In the genomic region with DNA sequence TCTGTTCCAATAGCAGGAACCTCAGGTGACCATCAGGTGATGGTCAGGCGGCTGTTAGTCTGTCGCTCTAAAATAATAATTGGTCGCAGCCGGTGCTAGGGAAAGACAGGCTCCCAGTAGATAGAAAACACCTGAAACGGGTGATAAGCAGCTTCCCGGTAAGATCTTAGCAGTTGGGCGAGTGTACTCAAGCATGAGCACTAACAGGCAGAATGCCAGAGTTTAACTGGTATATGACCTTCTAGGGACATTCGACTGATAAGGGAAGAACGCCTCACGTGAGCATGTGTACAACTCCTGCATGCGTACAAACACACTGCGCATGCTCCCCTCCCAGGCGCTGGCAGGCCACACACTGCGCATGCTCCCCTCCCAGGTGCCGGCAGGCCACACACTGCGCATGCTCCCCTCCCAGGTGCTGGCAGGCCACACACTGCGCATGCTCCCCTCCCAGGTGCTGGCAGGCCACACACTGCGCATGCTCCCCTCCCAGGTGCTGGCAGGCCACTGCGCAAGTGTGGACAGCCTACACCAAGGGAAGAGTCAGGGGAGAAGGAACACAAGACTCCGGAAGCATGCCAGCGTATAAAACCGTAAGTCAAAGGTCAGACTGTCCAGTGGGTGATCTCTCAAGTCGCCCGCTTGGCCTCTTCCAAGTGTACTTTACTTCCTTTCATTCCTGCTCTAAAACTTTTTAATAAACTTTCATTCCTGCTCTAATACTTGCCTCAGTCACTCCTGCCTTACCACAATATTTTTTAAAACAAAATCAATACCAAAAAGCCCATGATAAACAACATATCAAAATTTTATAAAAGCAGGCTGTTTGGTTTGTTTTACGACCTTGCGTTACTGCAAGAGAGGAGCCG, we compare ENCODE assay signal across 1 cellular context.
TF ChIP-seq lines count a peak whose summit lies in the region.

No MANE protein-coding gene starts in this region.

TF ChIP-seq in HepG2, 621 proteins besides CTCF, POLR2A, EP300 and RAD21 (continued from another document and continues in another):
- TF ChIP-seq CREB1 (IDR thresholded peaks at IDR 0.05) = no peak
- TF ChIP-seq CREB1 (CRISPR knock-in tag; IDR thresholded peaks at IDR 0.05) = no peak
- no peak for TF ChIP-seq ZFP36L2 (CRISPR knock-in tag; IDR thresholded peaks at IDR 0.05)
- TF ChIP-seq ETV5 (CRISPR knock-in tag; IDR thresholded peaks at IDR 0.05; ENCODE audit: borderline replicate concordance) = peak; percentile 81
- 0 out of 2 replicates have a peak, but pooled peaks have one; percentile 66 for TF ChIP-seq ZNF569 (CRISPR knock-in tag; IDR thresholded peaks at IDR 0.05; ENCODE audit: borderline replicate concordance)
- peak; percentile 49 for TF ChIP-seq POGZ (CRISPR knock-in tag; IDR thresholded peaks at IDR 0.05)
- no peak for TF ChIP-seq TOPORS (CRISPR knock-in tag; IDR thresholded peaks at IDR 0.05)
- TF ChIP-seq SIN3B (IDR thresholded peaks at IDR 0.05; ENCODE audit: low read length) = no peak
- no peak for TF ChIP-seq MIER2 (CRISPR knock-in tag; IDR thresholded peaks at IDR 0.05)
- TF ChIP-seq, protein P1, sequence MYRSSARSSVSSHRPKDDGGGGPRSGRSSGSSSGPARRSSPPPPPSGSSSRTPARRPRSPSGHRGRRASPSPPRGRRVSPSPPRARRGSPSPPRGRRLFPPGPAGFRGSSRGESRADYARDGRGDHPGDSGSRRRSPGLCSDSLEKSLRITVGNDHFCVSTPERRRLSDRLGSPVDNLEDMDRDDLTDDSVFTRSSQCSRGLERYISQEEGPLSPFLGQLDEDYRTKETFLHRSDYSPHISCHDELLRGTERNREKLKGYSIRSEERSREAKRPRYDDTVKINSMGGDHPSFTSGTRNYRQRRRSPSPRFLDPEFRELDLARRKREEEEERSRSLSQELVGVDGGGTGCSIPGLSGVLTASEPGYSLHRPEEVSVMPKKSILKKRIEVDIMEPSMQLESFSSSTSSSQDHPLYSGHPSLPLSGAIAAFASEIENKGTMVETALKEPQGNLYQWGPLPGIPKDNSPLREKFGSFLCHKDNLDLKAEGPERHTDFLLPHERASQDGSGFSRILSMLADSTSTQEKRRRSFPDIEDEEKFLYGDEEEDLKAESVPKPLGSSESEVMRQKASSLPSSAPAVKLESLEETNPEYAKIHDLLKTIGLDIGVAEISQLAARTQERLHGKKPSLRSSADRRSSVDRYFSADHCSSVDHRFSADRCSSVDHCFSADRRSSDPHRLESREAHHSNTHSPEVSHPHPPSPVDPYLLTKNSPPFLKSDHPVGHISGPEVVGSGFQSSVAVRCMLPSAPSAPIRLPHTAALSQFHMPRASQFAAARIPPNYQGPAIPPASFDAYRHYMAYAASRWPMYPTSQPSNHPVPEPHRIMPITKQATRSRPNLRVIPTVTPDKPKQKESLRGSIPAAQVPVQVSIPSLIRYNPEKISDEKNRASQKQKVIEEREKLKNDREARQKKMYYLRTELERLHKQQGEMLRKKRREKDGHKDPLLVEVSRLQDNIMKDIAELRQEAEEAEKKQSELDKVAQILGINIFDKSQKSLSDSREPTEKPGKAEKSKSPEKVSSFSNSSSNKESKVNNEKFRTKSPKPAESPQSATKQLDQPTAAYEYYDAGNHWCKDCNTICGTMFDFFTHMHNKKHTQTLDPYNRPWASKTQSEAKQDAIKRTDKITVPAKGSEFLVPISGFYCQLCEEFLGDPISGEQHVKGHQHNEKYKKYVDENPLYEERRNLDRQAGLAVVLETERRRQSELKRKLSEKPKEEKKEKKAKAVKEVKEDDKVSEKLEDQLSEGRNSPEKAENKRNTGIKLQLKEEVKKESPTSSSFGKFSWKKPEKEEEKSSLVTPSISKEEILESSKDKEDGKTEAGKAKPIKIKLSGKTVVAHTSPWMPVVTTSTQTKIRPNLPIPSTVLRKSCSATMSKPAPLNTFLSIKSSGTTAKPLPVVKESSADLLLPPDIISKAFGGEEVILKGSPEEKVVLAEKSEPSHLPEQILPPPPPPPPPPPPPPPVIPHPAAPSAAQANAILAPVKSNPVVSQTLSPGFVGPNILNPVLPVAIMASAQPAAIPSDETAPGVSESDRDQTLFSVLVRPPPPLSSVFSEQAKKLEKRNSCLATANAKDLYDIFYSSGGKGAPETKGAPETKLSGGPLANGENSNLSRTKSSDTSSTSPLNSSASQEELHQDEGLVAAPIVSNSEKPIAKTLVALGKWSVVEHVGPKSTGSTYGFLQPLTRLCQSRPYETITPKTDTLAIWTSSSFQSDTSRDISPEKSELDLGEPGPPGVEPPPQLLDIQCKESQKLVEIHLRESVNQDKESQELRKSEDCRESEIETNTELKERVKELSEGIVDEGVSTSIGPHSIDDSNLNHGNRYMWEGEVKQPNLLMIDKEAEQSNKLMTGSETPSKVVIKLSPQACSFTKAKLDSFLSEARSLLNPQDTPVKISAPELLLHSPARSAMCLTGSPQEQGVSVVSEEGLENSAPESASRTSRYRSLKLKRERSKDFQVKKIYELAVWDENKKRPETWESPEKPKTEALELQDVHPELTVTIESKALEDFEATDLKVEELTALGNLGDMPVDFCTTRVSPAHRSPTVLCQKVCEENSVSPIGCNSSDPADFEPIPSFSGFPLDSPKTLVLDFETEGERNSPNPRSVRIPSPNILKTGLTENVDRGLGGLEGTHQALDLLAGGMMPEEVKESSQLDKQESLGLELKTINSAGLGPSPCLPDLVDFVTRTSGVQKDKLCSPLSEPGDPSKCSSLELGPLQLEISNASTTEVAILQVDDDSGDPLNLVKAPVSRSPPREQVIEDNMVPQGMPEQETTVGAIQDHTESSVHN (CRISPR knock-in tag; IDR thresholded peaks at IDR 0.05) = no peak
- TF ChIP-seq, protein P2, sequence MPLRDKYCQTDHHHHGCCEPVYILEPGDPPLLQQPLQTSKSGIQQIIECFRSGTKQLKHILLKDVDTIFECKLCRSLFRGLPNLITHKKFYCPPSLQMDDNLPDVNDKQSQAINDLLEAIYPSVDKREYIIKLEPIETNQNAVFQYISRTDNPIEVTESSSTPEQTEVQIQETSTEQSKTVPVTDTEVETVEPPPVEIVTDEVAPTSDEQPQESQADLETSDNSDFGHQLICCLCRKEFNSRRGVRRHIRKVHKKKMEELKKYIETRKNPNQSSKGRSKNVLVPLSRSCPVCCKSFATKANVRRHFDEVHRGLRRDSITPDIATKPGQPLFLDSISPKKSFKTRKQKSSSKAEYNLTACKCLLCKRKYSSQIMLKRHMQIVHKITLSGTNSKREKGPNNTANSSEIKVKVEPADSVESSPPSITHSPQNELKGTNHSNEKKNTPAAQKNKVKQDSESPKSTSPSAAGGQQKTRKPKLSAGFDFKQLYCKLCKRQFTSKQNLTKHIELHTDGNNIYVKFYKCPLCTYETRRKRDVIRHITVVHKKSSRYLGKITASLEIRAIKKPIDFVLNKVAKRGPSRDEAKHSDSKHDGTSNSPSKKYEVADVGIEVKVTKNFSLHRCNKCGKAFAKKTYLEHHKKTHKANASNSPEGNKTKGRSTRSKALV (CRISPR knock-in tag; IDR thresholded peaks at IDR 0.05) = peak; percentile 26; the same call in 1 of the 2 replicates
- TF ChIP-seq ZSCAN31 (CRISPR knock-in tag; IDR thresholded peaks at IDR 0.05; ENCODE audit: low read depth) = peak; percentile 82; the same call in 1 of the 2 replicates
- no peak for TF ChIP-seq ZNF20 (CRISPR knock-in tag; IDR thresholded peaks at IDR 0.05)
- TF ChIP-seq, protein P3, sequence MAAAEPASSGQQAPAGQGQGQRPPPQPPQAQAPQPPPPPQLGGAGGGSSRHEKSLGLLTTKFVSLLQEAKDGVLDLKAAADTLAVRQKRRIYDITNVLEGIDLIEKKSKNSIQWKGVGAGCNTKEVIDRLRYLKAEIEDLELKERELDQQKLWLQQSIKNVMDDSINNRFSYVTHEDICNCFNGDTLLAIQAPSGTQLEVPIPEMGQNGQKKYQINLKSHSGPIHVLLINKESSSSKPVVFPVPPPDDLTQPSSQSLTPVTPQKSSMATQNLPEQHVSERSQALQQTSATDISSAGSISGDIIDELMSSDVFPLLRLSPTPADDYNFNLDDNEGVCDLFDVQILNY (CRISPR knock-in tag; conservative IDR thresholded peaks at IDR 0.05) = no peak
- 0 out of 2 replicates have a peak, but pooled peaks have one; percentile 13 for TF ChIP-seq ZNF160 (CRISPR knock-in tag; IDR thresholded peaks at IDR 0.05)
- peak; percentile 59; the same call in 1 of the 2 replicates for TF ChIP-seq ZNF274 (CRISPR knock-in tag; IDR thresholded peaks at IDR 0.05)
- 0 out of 2 replicates have a peak, but pooled peaks have one; percentile 27 for TF ChIP-seq WIZ (CRISPR knock-in tag; IDR thresholded peaks at IDR 0.05)
- TF ChIP-seq JDP2 (CRISPR knock-in tag; IDR thresholded peaks at IDR 0.05; ENCODE audit: borderline replicate concordance) = no peak
- TF ChIP-seq ZNF343 (CRISPR knock-in tag; IDR thresholded peaks at IDR 0.05) = no peak
- TF ChIP-seq, protein P4, sequence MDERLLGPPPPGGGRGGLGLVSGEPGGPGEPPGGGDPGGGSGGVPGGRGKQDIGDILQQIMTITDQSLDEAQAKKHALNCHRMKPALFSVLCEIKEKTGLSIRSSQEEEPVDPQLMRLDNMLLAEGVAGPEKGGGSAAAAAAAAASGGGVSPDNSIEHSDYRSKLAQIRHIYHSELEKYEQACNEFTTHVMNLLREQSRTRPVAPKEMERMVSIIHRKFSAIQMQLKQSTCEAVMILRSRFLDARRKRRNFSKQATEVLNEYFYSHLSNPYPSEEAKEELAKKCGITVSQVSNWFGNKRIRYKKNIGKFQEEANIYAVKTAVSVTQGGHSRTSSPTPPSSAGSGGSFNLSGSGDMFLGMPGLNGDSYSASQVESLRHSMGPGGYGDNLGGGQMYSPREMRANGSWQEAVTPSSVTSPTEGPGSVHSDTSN (CRISPR knock-in tag; IDR thresholded peaks at IDR 0.05) = no peak
- TF ChIP-seq, protein P5, sequence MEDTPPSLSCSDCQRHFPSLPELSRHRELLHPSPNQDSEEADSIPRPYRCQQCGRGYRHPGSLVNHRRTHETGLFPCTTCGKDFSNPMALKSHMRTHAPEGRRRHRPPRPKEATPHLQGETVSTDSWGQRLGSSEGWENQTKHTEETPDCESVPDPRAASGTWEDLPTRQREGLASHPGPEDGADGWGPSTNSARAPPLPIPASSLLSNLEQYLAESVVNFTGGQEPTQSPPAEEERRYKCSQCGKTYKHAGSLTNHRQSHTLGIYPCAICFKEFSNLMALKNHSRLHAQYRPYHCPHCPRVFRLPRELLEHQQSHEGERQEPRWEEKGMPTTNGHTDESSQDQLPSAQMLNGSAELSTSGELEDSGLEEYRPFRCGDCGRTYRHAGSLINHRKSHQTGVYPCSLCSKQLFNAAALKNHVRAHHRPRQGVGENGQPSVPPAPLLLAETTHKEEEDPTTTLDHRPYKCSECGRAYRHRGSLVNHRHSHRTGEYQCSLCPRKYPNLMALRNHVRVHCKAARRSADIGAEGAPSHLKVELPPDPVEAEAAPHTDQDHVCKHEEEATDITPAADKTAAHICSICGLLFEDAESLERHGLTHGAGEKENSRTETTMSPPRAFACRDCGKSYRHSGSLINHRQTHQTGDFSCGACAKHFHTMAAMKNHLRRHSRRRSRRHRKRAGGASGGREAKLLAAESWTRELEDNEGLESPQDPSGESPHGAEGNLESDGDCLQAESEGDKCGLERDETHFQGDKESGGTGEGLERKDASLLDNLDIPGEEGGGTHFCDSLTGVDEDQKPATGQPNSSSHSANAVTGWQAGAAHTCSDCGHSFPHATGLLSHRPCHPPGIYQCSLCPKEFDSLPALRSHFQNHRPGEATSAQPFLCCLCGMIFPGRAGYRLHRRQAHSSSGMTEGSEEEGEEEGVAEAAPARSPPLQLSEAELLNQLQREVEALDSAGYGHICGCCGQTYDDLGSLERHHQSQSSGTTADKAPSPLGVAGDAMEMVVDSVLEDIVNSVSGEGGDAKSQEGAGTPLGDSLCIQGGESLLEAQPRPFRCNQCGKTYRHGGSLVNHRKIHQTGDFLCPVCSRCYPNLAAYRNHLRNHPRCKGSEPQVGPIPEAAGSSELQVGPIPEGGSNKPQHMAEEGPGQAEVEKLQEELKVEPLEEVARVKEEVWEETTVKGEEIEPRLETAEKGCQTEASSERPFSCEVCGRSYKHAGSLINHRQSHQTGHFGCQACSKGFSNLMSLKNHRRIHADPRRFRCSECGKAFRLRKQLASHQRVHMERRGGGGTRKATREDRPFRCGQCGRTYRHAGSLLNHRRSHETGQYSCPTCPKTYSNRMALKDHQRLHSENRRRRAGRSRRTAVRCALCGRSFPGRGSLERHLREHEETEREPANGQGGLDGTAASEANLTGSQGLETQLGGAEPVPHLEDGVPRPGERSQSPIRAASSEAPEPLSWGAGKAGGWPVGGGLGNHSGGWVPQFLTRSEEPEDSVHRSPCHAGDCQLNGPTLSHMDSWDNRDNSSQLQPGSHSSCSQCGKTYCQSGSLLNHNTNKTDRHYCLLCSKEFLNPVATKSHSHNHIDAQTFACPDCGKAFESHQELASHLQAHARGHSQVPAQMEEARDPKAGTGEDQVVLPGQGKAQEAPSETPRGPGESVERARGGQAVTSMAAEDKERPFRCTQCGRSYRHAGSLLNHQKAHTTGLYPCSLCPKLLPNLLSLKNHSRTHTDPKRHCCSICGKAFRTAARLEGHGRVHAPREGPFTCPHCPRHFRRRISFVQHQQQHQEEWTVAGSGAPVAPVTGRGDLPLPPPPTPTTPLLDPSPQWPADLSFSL (CRISPR knock-in tag; IDR thresholded peaks at IDR 0.05) = no peak
- TF ChIP-seq, protein P6, sequence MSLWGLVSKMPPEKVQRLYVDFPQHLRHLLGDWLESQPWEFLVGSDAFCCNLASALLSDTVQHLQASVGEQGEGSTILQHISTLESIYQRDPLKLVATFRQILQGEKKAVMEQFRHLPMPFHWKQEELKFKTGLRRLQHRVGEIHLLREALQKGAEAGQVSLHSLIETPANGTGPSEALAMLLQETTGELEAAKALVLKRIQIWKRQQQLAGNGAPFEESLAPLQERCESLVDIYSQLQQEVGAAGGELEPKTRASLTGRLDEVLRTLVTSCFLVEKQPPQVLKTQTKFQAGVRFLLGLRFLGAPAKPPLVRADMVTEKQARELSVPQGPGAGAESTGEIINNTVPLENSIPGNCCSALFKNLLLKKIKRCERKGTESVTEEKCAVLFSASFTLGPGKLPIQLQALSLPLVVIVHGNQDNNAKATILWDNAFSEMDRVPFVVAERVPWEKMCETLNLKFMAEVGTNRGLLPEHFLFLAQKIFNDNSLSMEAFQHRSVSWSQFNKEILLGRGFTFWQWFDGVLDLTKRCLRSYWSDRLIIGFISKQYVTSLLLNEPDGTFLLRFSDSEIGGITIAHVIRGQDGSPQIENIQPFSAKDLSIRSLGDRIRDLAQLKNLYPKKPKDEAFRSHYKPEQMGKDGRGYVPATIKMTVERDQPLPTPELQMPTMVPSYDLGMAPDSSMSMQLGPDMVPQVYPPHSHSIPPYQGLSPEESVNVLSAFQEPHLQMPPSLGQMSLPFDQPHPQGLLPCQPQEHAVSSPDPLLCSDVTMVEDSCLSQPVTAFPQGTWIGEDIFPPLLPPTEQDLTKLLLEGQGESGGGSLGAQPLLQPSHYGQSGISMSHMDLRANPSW (CRISPR knock-in tag; IDR thresholded peaks at IDR 0.05; ENCODE audit: borderline replicate concordance) = no peak
- TF ChIP-seq CEBPB (IDR thresholded peaks at IDR 0.05; ENCODE audit: borderline replicate concordance, low read depth, low read length) = no peak
